Comparison of ENCODE assay signal across 26 cellular contexts in the genomic region with DNA sequence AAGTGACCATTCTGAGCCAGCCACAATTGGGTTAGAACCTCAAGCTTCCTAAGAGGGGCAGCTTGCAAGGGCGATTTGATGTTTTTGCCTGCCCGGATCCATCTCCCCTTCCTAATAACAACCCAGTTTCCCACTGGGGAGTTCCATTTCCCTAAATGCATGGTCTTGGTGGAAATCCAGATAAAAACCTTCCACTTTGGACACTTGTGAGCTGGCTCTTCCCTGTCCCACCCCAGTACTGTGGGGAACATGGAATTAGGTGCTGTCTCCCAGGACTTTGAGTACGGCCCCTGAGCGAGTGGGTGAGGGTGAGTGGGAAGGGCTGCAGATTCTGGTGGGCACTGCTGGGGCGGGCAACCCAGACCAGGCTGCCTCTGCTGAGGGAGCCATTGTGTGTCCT.
DNase-seq lines count a peak whose midpoint lies in the region; ATAC-seq, FAIRE-seq and TF ChIP-seq lines count a peak whose summit lies in the region.
"Had no signal": no experiment of that assay in that cellular context is flagged by ENCODE, and none has a peak within 500 bp of the region (broad histone marks: within the 10 kb centered on the region; RNA-seq: fewer than 3 reads in every experiment).

No MANE protein-coding gene starts in this region.

- H3K23ac ChIP-seq in mesenchymal stem cell (ENCODE audit: low read length in 2 of 2) = no peak overlapping the region

- intact Hi-C loops in HepG2 (cut with micrococcal nuclease; ENCODE audit: unreplicated experiment) = no loop called here

- H3K36me3 ChIP-seq in RWPE2 (ENCODE audit: low read depth) (no peaks in the 10 kb centered on the region), mesenchymal stem cell (ENCODE audit: control insufficient read depth in 1 of 2, insufficient read depth in 2 of 2, low read depth in 1 of 2, low read length in 2 of 2) (peaks cover 0 to 4% of the 10 kb centered on the region in 2 experiments), HepG2 (replicated peaks in 1 of 2; ENCODE audit: control insufficient read depth in 1 of 2, insufficient read depth in 2 of 2, low read length in 2 of 2) (no peaks in the 10 kb centered on the region)
- H3K36me3 ChIP-seq: BE2C, BLaER1 had no signal

- no peaks in the 10 kb centered on the region for H3K79me2 ChIP-seq in HepG2 (ENCODE audit: insufficient read depth, low read length)

- FAIRE-seq in HepG2 (lab: Jason Lieb, UNC) = no peak
- FAIRE-seq: A204.1, GM12878, GM12892, GM18507 had no signal

- H3K9me3 ChIP-seq in RWPE2 (ENCODE audit: severe bottlenecking) = no peaks in the 10 kb centered on the region
- H3K9me3 ChIP-seq in mesenchymal stem cell (ENCODE audit: control insufficient read depth, low read length) = no peaks in the 10 kb centered on the region
- no peaks in the 10 kb centered on the region for H3K9me3 ChIP-seq in HepG2 (ENCODE audit: low read length)
- H3K9me3 ChIP-seq: BE2C, BLaER1 had no signal

- POLR2A ChIA-PET in HepG2 (lab: Yijun Ruan, JAX) = no interaction called here

- TF ChIP-seq EP300 in HepG2 (IDR thresholded peaks at IDR 0.05; ENCODE audit: low read depth in 2 of 2, low read length in 2 of 2) (no peak), HepG2 (CRISPR knock-in tag; IDR thresholded peaks at IDR 0.05; ENCODE audit: borderline replicate concordance) (no peak)

- no peak overlapping the region for H3K4me3 ChIP-seq in RWPE2 (ENCODE audit: severe bottlenecking)
- H3K4me3 ChIP-seq in mesenchymal stem cell (ENCODE audit: insufficient read depth in 1 of 2, low read depth in 1 of 2, low read length in 2 of 2) = no peak overlapping the region
- no peak overlapping the region for H3K4me3 ChIP-seq in HepG2 (replicated peaks in 1 of 3; ENCODE audit: insufficient read depth in 1 of 3, low read depth in 2 of 3, low read length in 3 of 3)
- H3K4me3 ChIP-seq: BLaER1, GM12878 had no signal

- no peak for TF ChIP-seq RAD21 in HepG2 (CRISPR knock-in tag; IDR thresholded peaks at IDR 0.05)

- H2BK15ac ChIP-seq in mesenchymal stem cell (ENCODE audit: low read depth, poor library complexity, severe bottlenecking) = no peak overlapping the region

- no peak overlapping the region for H2BK120ac ChIP-seq in mesenchymal stem cell (ENCODE audit: low read depth, low read length)

- H2BK12ac ChIP-seq in mesenchymal stem cell (ENCODE audit: low read length in 2 of 2) = no peak overlapping the region

- no peak overlapping the region for H3K4ac ChIP-seq in mesenchymal stem cell (ENCODE audit: low read depth in 1 of 2, low read length in 2 of 2)

- no peak for ATAC-seq in RWPE2 (ENCODE audit: low read depth)
- no peak for ATAC-seq in HG02981 (IDR thresholded peaks at IDR 0.05; ENCODE audit: unreplicated experiment)
- ATAC-seq in HG02678 (IDR thresholded peaks at IDR 0.05; ENCODE audit: unreplicated experiment) = no peak
- no peak for ATAC-seq in HepG2
- ATAC-seq: GM12878 had no signal

- H3K27me3 ChIP-seq in RWPE2 (ENCODE audit: insufficient read depth, poor library complexity, severe bottlenecking) (no peaks in the 10 kb centered on the region), mesenchymal stem cell (ENCODE audit: control insufficient read depth in 1 of 2, insufficient read depth in 1 of 2, low read length in 2 of 2) (peaks cover 8 to 17% of the 10 kb centered on the region in 2 experiments), HepG2 (ENCODE audit: control insufficient read depth in 1 of 2, insufficient read depth in 2 of 2, low read length in 2 of 2) (peaks cover 0 to 14% of the 10 kb centered on the region in 2 experiments; a peak in 3 of 5 replicates)
- H3K27me3 ChIP-seq: BE2C, BLaER1 had no signal

- H3K18ac ChIP-seq in mesenchymal stem cell (ENCODE audit: low read depth in 1 of 2, low read length in 2 of 2) = no peak overlapping the region

- peak overlapping the region; percentile 64 for H2AK5ac ChIP-seq in mesenchymal stem cell (ENCODE audit: low read length, severe bottlenecking)

- in situ Hi-C loops in HepG2 (cut with HindIII; ENCODE audit: extremely low pct_ligation_motif_present, low pct_unique_long_range_greater_than_20kb) = no loop called here

- no peak for TF ChIP-seq POLR2A in HepG2 (IDR thresholded peaks at IDR 0.05; ENCODE audit: insufficient read depth in 1 of 2, low read depth in 2 of 2, low read length in 2 of 2)

- CTCF ChIA-PET in HepG2 (lab: Yijun Ruan, JAX; ENCODE audit: low intra/inter-chr PET ratio, low total read pairs) = no interaction called here

- 87% methylated on average over 5 of the region's 5 CpGs for WGBS in mesenchymal stem cell
- WGBS in HepG2 (ENCODE audit: low lambda C conversion rate) = 49% methylated on average over 5 of the region's 5 CpGs

- no peaks in the 10 kb centered on the region for H3K79me1 ChIP-seq in mesenchymal stem cell (replicated peaks; ENCODE audit: low read length, poor library complexity, severe bottlenecking)

- H3K4me2 ChIP-seq in mesenchymal stem cell (ENCODE audit: low read length, poor library complexity, severe bottlenecking) = no peak overlapping the region
- no peak overlapping the region for H3K4me2 ChIP-seq in HepG2 (ENCODE audit: low read depth, low read length)
- H3K4me2 ChIP-seq: BLaER1 had no signal

- no peak overlapping the region for H4K91ac ChIP-seq in mesenchymal stem cell (ENCODE audit: low read length)

- peaks cover 5% of the 10 kb centered on the region for H3K4me1 ChIP-seq in RWPE2 (ENCODE audit: insufficient read depth, poor library complexity, severe bottlenecking)
- peaks cover 13% of the 10 kb centered on the region for H3K4me1 ChIP-seq in mesenchymal stem cell (ENCODE audit: control insufficient read depth, insufficient read depth, low read depth, low read length)
- H3K4me1 ChIP-seq in HepG2 (ENCODE audit: insufficient read depth, low read length) = no peaks in the 10 kb centered on the region
- H3K4me1 ChIP-seq: BE2C had no signal

- TF ChIP-seq CTCF in RWPE2 (IDR thresholded peaks at IDR 0.05; ENCODE audit: poor library complexity, severe bottlenecking) (no peak), HepG2 (CRISPR knock-in tag; IDR thresholded peaks at IDR 0.05) (no peak)

- no TSS peak for BruUV-seq in HepG2 (replicated peaks; lab: Mats Ljungman, UMichigan)

- no peak for DNase-seq in RWPE2 (ENCODE audit: low spot score)
- DNase-seq in SK-N-DZ (ENCODE audit: low spot score) = peak; percentile 93
- no peak for DNase-seq in mesenchymal stem cell
- DNase-seq in HepG2 (ENCODE audit: low spot score) = no peak
- DNase-seq: 8988T; ACHN; BE2C; C1 segment of cervical spinal cord; CD4-positive, alpha-beta memory T cell; CD4-positive, CD25-positive, alpha-beta regulatory T cell; CD8-positive, alpha-beta memory T cell; COR-L47; DMS 273 treated with DMSO at 0.1 percent for 48 hours; DMS153; DMS53; DMS79; DND-41; EL; GDM1 had no signal

- peak overlapping the region; percentile 25 for H3K27ac ChIP-seq in RWPE2 (ENCODE audit: poor library complexity, severe bottlenecking)
- no peak overlapping the region for H3K27ac ChIP-seq in mesenchymal stem cell (ENCODE audit: low read length, poor library complexity, severe bottlenecking)
- H3K27ac ChIP-seq in HepG2 (ENCODE audit: extremely low read length, insufficient read depth, low read length) = no peak overlapping the region
- H3K27ac ChIP-seq: BLaER1 had no signal

- H2BK5ac ChIP-seq in mesenchymal stem cell (ENCODE audit: low read depth, low read length, poor library complexity, severe bottlenecking) = no peak overlapping the region

- no peak overlapping the region for H4K8ac ChIP-seq in mesenchymal stem cell (ENCODE audit: low read length)

- H3K14ac ChIP-seq in mesenchymal stem cell (ENCODE audit: low read length in 2 of 2) = no peak overlapping the region

- H3K9ac ChIP-seq in mesenchymal stem cell (ENCODE audit: low read length) = no peak overlapping the region
- H3K9ac ChIP-seq in HepG2 (ENCODE audit: insufficient read depth, low read depth, low read length) = no peak overlapping the region
- H3K9ac ChIP-seq: BLaER1 had no signal

- no peaks in the 10 kb centered on the region for H4K20me1 ChIP-seq in HepG2 (ENCODE audit: insufficient read depth, low read length)
- H4K20me1 ChIP-seq: BLaER1 had no signal

- H2AFZ ChIP-seq in mesenchymal stem cell (ENCODE audit: low read depth, low read length) (no peak overlapping the region), HepG2 (ENCODE audit: low read length) (no peak overlapping the region)

TF ChIP-seq in HepG2, 621 proteins besides CTCF, POLR2A, EP300 and RAD21 (continues in another document):
- no peak for TF ChIP-seq ZNF674 (CRISPR knock-in tag; IDR thresholded peaks at IDR 0.05; ENCODE audit: low read depth)
- TF ChIP-seq ZNF3 (CRISPR knock-in tag; IDR thresholded peaks at IDR 0.05) = no peak
- TF ChIP-seq, protein P1, sequence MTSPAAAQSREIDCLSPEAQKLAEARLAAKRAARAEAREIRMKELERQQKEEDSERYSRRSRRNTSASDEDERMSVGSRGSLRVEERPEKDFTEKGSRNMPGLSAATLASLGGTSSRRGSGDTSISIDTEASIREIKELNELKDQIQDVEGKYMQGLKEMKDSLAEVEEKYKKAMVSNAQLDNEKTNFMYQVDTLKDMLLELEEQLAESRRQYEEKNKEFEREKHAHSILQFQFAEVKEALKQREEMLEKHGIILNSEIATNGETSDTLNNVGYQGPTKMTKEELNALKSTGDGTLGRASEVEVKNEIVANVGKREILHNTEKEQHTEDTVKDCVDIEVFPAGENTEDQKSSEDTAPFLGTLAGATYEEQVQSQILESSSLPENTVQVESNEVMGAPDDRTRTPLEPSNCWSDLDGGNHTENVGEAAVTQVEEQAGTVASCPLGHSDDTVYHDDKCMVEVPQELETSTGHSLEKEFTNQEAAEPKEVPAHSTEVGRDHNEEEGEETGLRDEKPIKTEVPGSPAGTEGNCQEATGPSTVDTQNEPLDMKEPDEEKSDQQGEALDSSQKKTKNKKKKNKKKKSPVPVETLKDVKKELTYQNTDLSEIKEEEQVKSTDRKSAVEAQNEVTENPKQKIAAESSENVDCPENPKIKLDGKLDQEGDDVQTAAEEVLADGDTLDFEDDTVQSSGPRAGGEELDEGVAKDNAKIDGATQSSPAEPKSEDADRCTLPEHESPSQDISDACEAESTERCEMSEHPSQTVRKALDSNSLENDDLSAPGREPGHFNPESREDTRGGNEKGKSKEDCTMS (CRISPR knock-in tag; conservative IDR thresholded peaks at IDR 0.05) = no peak
- TF ChIP-seq, protein P2, sequence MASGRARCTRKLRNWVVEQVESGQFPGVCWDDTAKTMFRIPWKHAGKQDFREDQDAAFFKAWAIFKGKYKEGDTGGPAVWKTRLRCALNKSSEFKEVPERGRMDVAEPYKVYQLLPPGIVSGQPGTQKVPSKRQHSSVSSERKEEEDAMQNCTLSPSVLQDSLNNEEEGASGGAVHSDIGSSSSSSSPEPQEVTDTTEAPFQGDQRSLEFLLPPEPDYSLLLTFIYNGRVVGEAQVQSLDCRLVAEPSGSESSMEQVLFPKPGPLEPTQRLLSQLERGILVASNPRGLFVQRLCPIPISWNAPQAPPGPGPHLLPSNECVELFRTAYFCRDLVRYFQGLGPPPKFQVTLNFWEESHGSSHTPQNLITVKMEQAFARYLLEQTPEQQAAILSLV (CRISPR knock-in tag; IDR thresholded peaks at IDR 0.05; ENCODE audit: borderline replicate concordance) = no peak
- TF ChIP-seq HOXA9 (CRISPR knock-in tag; IDR thresholded peaks at IDR 0.05; ENCODE audit: borderline replicate concordance) = no peak
